In genomic region chr19:54481326-54481930, GRCh38 we compare ENCODE assay signal across 9 cellular contexts. TPM values are rescaled to one million over a fixed set of nuclear protein-coding genes. Genes with fewer than 3 reads are reported as not detected.
A peak's percentile ranks its signal among the peaks of the same experiment; 100 is the strongest.
DNase-seq lines count a peak whose midpoint lies in the region; ATAC-seq and TF ChIP-seq lines count a peak whose summit lies in the region.
"Had no signal": no experiment of that assay in that cellular context is flagged by ENCODE, and none has a peak within 500 bp of the region (broad histone marks: within the 10 kb centered on the region; RNA-seq: fewer than 3 reads in every experiment).

No MANE protein-coding gene starts in this region.

- H3K9me3 Mint-ChIP-seq in activated naive CD4-positive, alpha-beta T cell treated with anti-CD3 and anti-CD28 coated beads for 36 hours: no peaks in the 10 kb centered on the region

- DNase-seq in NCI-H345 treated with DMSO at 0.1 percent for 48 hours (lab: John Stamatoyannopoulos, UW; ENCODE audit: unreplicated experiment) (peak; percentile 14), left ventricle myocardium inferior (no peak), gastrocnemius medialis (no peak), hepatic stellate cell (ENCODE audit: low spot score) (no peak)
- peak; percentile 57 for DNase-seq in activated naive CD4-positive, alpha-beta T cell treated with anti-CD3 and anti-CD28 coated beads for 36 hours

- H3K27me3 Mint-ChIP-seq in activated naive CD4-positive, alpha-beta T cell treated with anti-CD3 and anti-CD28 coated beads for 36 hours (ENCODE audit: low read depth): peaks cover 19% of the 10 kb centered on the region

- in situ Hi-C loops in gastrocnemius medialis (cut with MboI; ENCODE audit: low sequenced_read_pairs in 4 of 4): no loop called here

- intact Hi-C loops in activated naive CD4-positive, alpha-beta T cell treated with anti-CD3 and anti-CD28 coated beads for 36 hours (cut with micrococcal nuclease): loop anchor here (1.0 to 5.0 kb wide), 3 partner anchors 41 to 195 kb away; no protein-coding TSS in a partner anchor
- intact Hi-C loops in left ventricle myocardium inferior (cut with micrococcal nuclease): no loop called here
- intact Hi-C loops in gastrocnemius medialis (cut with DNase I; ENCODE audit: low total_unique reads): loop anchor here (1.0 kb wide), 1 partner anchor 32 kb away; the partner anchor contains the start of gene LENG8

- no peak overlapping the region for H3K27ac ChIP-seq in C4-2B
- H3K27ac ChIP-seq in left ventricle myocardium inferior (replicated peaks): no peak overlapping the region
- H3K27ac ChIP-seq in gastrocnemius medialis: no peak overlapping the region

- H3K4me1 ChIP-seq in left ventricle myocardium inferior (peaks cover 5% of the 10 kb centered on the region), gastrocnemius medialis (no peaks in the 10 kb centered on the region)

- H3K9me3 ChIP-seq in left ventricle myocardium inferior (replicated peaks): no peaks in the 10 kb centered on the region
- H3K9me3 ChIP-seq in gastrocnemius medialis: no peaks in the 10 kb centered on the region

- no peak overlapping the region for H3K4me3 ChIP-seq in GM12875 (ENCODE audit: low read depth, low read length)
- no peak overlapping the region for H3K4me3 ChIP-seq in left ventricle myocardium inferior
- H3K4me3 ChIP-seq in gastrocnemius medialis: no peak overlapping the region

- no peak for TF ChIP-seq POLR2A in gastrocnemius medialis (IDR thresholded peaks at IDR 0.05)

- no peaks in the 10 kb centered on the region for H3K36me3 ChIP-seq in left ventricle myocardium inferior
- H3K36me3 ChIP-seq in gastrocnemius medialis: no peaks in the 10 kb centered on the region

- peaks cover 3% of the 10 kb centered on the region for H3K4me1 Mint-ChIP-seq in activated naive CD4-positive, alpha-beta T cell treated with anti-CD3 and anti-CD28 coated beads for 36 hours (ENCODE audit: low read depth)

- H3K27ac Mint-ChIP-seq in activated naive CD4-positive, alpha-beta T cell treated with anti-CD3 and anti-CD28 coated beads for 36 hours: no peak overlapping the region

- no peak overlapping the region for H3K4me3 Mint-ChIP-seq in activated naive CD4-positive, alpha-beta T cell treated with anti-CD3 and anti-CD28 coated beads for 36 hours

- ATAC-seq in gastrocnemius medialis (no peak), HG02970 (IDR thresholded peaks at IDR 0.05; ENCODE audit: low FRiP score, unreplicated experiment) (no peak)

- H3K36me3 Mint-ChIP-seq in activated naive CD4-positive, alpha-beta T cell treated with anti-CD3 and anti-CD28 coated beads for 36 hours (ENCODE audit: low read depth): no peaks in the 10 kb centered on the region

- CTCF ChIA-PET in activated naive CD4-positive, alpha-beta T cell treated with anti-CD3 and anti-CD28 coated beads for 36 hours (lab: Charles Lee): interaction anchor here (0.5 to 5.6 kb wide), 15 partner anchors 12 to 221 kb away, joined by 3 to 62 read pairs (median 3); partner anchors contain the start of gene LENG9

- TF ChIP-seq CTCF in C4-2B (conservative IDR thresholded peaks at IDR 0.05): peak; percentile 89
- TF ChIP-seq CTCF in GM12875 (IDR thresholded peaks at IDR 0.05; ENCODE audit: borderline replicate concordance, insufficient read depth, low read depth, low read length): peak; percentile 78
- TF ChIP-seq CTCF in left ventricle myocardium inferior (IDR thresholded peaks at IDR 0.05; ENCODE audit: borderline replicate concordance): peak; percentile 77
- peak in 3 of 5 experiments; percentile 24 to 49 (median 35) for TF ChIP-seq CTCF in gastrocnemius medialis (IDR thresholded peaks at IDR 0.05 in 4 of 5, conservative IDR thresholded peaks at IDR 0.05 in 1 of 5)

- peaks cover 58% of the 10 kb centered on the region for H3K27me3 ChIP-seq in left ventricle myocardium inferior (ENCODE audit: low read depth)
- H3K27me3 ChIP-seq in gastrocnemius medialis: peaks cover 0 to 8% (median 0%) of the 10 kb centered on the region in 3 donors

RNA-seq across cellular contexts. Expression of gene CDC42EP5, which starts 8.3 kb away (rescaled TPM):
- total RNA-seq in activated naive CD4-positive, alpha-beta T cell treated with anti-CD3 and anti-CD28 coated beads for 36 hours: not detected
- total RNA-seq in left ventricle myocardium inferior (8.7 TPM), gastrocnemius medialis (1 to 10 TPM in 2 of 4 donors, under 1 TPM in 1, not detected in 1; 0.83 to 4.6 (median 4.2) TPM)
- total RNA-seq: mononuclear cell had no signal

RNA-seq across cellular contexts. Expression of gene LENG9, which starts 17.9 kb away (rescaled TPM):
- 1 to 10 TPM; 5.7 to 7.1 TPM for total RNA-seq in activated naive CD4-positive, alpha-beta T cell treated with anti-CD3 and anti-CD28 coated beads for 36 hours
- total RNA-seq in left ventricle myocardium inferior (1.7 TPM), gastrocnemius medialis (1 to 10 TPM; 1.5 to 4.9 (median 3.4) TPM)

RNA-seq across cellular contexts. Expression of gene LAIR2, which starts 21.2 kb away (rescaled TPM):
- total RNA-seq in activated naive CD4-positive, alpha-beta T cell treated with anti-CD3 and anti-CD28 coated beads for 36 hours: under 1 TPM; 0.45 to 0.69 TPM
- total RNA-seq in left ventricle myocardium inferior (not detected), gastrocnemius medialis (not detected)

RNA-seq across cellular contexts. Expression of gene LENG8, which starts 32.4 kb away (rescaled TPM):
- 100 to 1,000 TPM; 171 to 175 TPM for total RNA-seq in activated naive CD4-positive, alpha-beta T cell treated with anti-CD3 and anti-CD28 coated beads for 36 hours
- total RNA-seq in left ventricle myocardium inferior: 66.0 TPM
- 10 to 100 TPM in 3 of 4 donors, 1 to 10 TPM in 1; 9.9 to 49.5 (median 15.5) TPM for total RNA-seq in gastrocnemius medialis

Comparison
In these comparisons a context has a peak if more than half of its experiments do, and no peak if none do; other contexts are left out.
1. CTCF ChIP-seq: peak in every context shown above with its lines; median percentile 89 in C4-2B; 78 in GM12875; 77 in left ventricle myocardium inferior; 35 in gastrocnemius medialis.
2. DNase-seq: peak in NCI-H345 treated with DMSO at 0.1 percent for 48 hours (single experiment) and activated naive CD4-positive, alpha-beta T cell treated with anti-CD3 and anti-CD28 coated beads for 36 hours (single experiment); none in left ventricle myocardium inferior (single experiment), gastrocnemius medialis (0 of 2) and hepatic stellate cell (single experiment).